In the genomic region with DNA sequence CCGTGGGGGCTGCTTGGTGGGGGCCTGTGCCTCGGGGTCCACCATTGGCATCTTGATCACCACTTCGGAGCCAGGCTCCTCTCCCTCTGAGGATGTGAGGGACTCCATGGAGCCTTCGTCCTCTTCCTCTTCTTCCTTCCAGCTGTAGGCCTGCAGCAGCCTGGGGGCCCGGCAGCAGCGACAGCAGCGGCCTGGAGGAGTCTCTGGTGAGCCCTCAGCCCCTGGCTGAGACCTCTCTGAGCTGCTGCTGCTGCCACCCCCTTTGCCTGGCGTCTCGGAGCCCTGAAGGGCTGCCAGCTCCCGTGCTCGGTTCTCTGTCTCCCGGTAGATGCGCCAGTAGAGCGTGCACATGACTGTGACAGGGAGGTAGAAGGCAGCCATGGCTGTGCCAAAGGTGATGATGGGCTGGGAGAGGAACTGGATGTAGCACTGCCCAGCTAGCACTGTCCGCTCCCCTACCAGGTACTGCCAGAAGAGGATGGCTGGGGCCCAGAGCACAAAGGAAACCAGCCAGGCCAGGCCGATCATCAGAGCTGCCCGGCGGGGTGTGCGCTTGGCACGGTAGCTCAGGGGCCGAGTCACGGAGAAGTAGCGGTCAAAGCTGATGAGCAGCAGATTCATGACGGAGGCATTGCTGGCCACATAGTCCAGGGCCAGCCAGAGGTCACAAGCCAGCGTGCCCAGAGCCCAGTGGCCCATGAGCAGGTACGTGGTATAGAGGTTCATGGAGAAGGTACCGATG, we compare ENCODE assay signal across 17 cellular contexts. TPM values are rescaled to one million over a fixed set of nuclear protein-coding genes. Genes with fewer than 3 reads are reported as not detected.
"Had no signal": no experiment of that assay in that cellular context is flagged by ENCODE, and none has a peak within 500 bp of the region (broad histone marks: within the 10 kb centered on the region; RNA-seq: fewer than 3 reads in every experiment).

No MANE protein-coding gene starts in this region.

- FAIRE-seq: endometrium, islet of Langerhans had no signal

- H3K79me2 ChIP-seq: parathyroid adenoma had no signal

- H3K9me3 ChIP-seq: mucosa of descending colon, stomach had no signal

- DNase-seq: activated B cell treated with CpG ODN at 0.5 μM for 24 hours; activated CD4-positive, alpha-beta T cell treated with anti-CD3 and anti-CD28 coated beads, Interleukin-2, amount 10 ng/mL, durations not matched to agents 7 days and 5 days; activated CD8-positive, alpha-beta memory T cell treated with anti-CD3 and anti-CD28 coated beads, Interleukin-2, amount 50 U/mL, for 48 hours; activated gamma-delta T cell treated with Interleukin-2 at 50 U/mL for 16 hours; activated naive CD8-positive, alpha-beta T cell treated with anti-CD3 and anti-CD28 coated beads for 36 hours; activated T-cell treated with anti-CD3 and anti-CD28 coated beads, Interleukin-2, amount 50 U/mL, for 72 hours; amygdala; left colon; mucosa of descending colon; naive thymus-derived CD4-positive, alpha-beta T cell; stimulated activated CD4-positive, alpha-beta T cell treated with anti-CD3 and anti-CD28 coated beads, Interleukin-1b, Interleukin-23, amount 100 ng/mL, for 48 hours; stomach had no signal

- H3K4me3 ChIP-seq: mucosa of descending colon, stomach had no signal

- H3K36me3 ChIP-seq: stomach had no signal

- H3K27me3 ChIP-seq: stomach had no signal

- H3K9ac ChIP-seq: parathyroid adenoma had no signal

RNA-seq across cellular contexts. Expression of gene CHRM1, which starts 10.9 kb away (rescaled TPM):
- total RNA-seq: activated B cell treated with CpG ODN at 0.5 μM for 24 hours; activated CD4-positive, alpha-beta T cell treated with anti-CD3 and anti-CD28 coated beads, Interleukin-2, amount 10 ng/mL, durations not matched to agents 7 days and 5 days; activated naive CD8-positive, alpha-beta T cell treated with anti-CD3 and anti-CD28 coated beads for 36 hours; activated T-cell treated with anti-CD3 and anti-CD28 coated beads, Interleukin-2, amount 50 U/mL, for 72 hours; esophagus mucosa; naive thymus-derived CD4-positive, alpha-beta T cell; renal cortical epithelial cell had no signal
- polyA plus RNA-seq: naive thymus-derived CD4-positive, alpha-beta T cell had no signal
